22 cellular contexts compared by ENCODE assay signal in the genomic region with DNA sequence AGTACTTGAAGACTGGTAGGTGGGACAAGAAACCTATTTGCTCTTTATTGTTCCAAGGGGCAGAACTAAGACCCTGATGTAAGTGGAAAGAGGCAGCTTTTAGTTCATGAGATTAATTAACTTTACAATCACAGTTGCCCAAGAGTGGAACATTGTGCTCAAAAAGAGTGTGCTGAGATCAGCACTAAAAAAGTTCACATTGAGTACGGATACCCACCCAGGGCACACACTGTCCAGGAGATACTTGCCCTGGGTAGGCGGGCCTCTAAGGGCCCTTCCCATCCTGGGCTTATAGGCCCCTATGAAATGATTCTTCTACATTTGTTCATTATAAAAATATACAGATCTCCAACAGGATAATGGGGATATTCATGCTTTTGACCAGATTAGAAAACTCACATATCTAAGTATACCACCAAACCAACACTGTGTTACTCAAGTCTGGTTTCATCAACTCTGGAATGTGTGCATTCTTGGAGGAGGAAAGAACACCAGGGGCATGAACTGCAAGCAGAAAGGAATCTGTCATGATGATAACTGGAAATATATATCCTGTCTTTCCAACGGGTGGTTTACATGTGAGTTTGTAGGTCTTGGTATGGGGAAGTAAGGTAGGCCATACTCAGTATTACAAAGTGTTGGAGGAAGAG.
DNase-seq lines count a peak whose midpoint lies in the region; ATAC-seq and TF ChIP-seq lines count a peak whose summit lies in the region.
"Had no signal": no experiment of that assay in that cellular context is flagged by ENCODE, and none has a peak within 500 bp of the region (broad histone marks: within the 10 kb centered on the region; RNA-seq: fewer than 3 reads in every experiment).

No MANE protein-coding gene starts in this region.

- no peak for TF ChIP-seq CTCF in osteocyte (IDR thresholded peaks at IDR 0.05)

- H3K9me3 Mint-ChIP-seq in osteocyte (ENCODE audit: unreplicated experiment), result peaks cover 6% of the 10 kb centered on the region
- H3K9me3 Mint-ChIP-seq in activated T-cell treated with anti-CD3 and anti-CD28 coated beads, Interleukin-2, amount 50 U/mL, for 4 hours, result no peaks in the 10 kb centered on the region
- H3K9me3 Mint-ChIP-seq: CD4-positive, alpha-beta T cell had no signal

- H3K4me1 ChIP-seq in SJSA1 (replicated peaks), result peaks cover 56% of the 10 kb centered on the region

- H3K27me3 ChIP-seq in SJSA1 (replicated peaks), result no peaks in the 10 kb centered on the region

- no peaks in the 10 kb centered on the region for H3K9me3 ChIP-seq in SJSA1 (replicated peaks)
- H3K9me3 ChIP-seq: thoracic aorta had no signal

- peak overlapping the region; percentile 23 for H3K27ac Mint-ChIP-seq in osteocyte (ENCODE audit: unreplicated experiment)
- H3K27ac Mint-ChIP-seq: activated T-helper 2 cell treated with anti-CD3 and anti-CD28 coated beads, Interferon-gamma antibody, Interleukin-2, Interleukin-4, amounts not matched to agents 10 μg/mL and 5 μg/mL and 100 μg/mL, durations not matched to agents 14 hours and 24 hours and 36 hours; CD4-positive, alpha-beta T cell had no signal

- H3K4me3 ChIP-seq in SJSA1, result no peak overlapping the region
- H3K4me3 ChIP-seq: thoracic aorta had no signal

- H3K36me3 ChIP-seq in SJSA1, result no peaks in the 10 kb centered on the region
- H3K36me3 ChIP-seq: thoracic aorta had no signal

- H3K4me3 Mint-ChIP-seq in osteocyte (ENCODE audit: unreplicated experiment), result no peak overlapping the region
- H3K4me3 Mint-ChIP-seq in activated T-cell treated with anti-CD3 and anti-CD28 coated beads, Interleukin-2, amount 50 U/mL, for 4 hours, result no peak overlapping the region
- H3K4me3 Mint-ChIP-seq: CD4-positive, alpha-beta T cell had no signal

- peaks cover 4% of the 10 kb centered on the region for H3K36me3 Mint-ChIP-seq in osteocyte (ENCODE audit: unreplicated experiment)
- peaks cover 21% of the 10 kb centered on the region for H3K36me3 Mint-ChIP-seq in activated T-cell treated with anti-CD3 and anti-CD28 coated beads, Interleukin-2, amount 50 U/mL, for 4 hours (ENCODE audit: insufficient read depth)

- peak; percentile 87 for DNase-seq in EL
- peak in 1 of 2 experiments; percentile 66 for DNase-seq in SJSA1 (ENCODE audit: low read depth in 1 of 2, low spot score in 2 of 2)
- peak; percentile 95 for DNase-seq in fibroblast of peridontal ligament (ENCODE audit: extremely low read depth)
- DNase-seq in osteocyte (ENCODE audit: extremely low spot score, unreplicated experiment), result no peak
- no peak for DNase-seq in left colon
- DNase-seq in activated T-cell treated with anti-CD3 and anti-CD28 coated beads, Interleukin-2, amount 50 U/mL, for 4 hours, result no peak
- no peak for DNase-seq in C1 segment of cervical spinal cord (lab: John Stamatoyannopoulos, UW)
- no peak for DNase-seq in DMS114 treated with DMSO at 0.1 percent for 48 hours (lab: John Stamatoyannopoulos, UW; ENCODE audit: unreplicated experiment)
- DNase-seq: activated CD4-positive, alpha-beta T cell treated with anti-CD3 and anti-CD28 coated beads, Interleukin-2, amount 50 U/mL, for 48 hours; anterior cingulate cortex; CD4-positive, alpha-beta T cell; effector CD8-positive, alpha-beta T cell; glutamatergic neuron; islet precursor cell; MM.1S; NCI-H2081; NCI-H774; stimulated activated CD4-positive, alpha-beta T cell treated with anti-CD3 and anti-CD28 coated beads, Interleukin-2, amount 100 ng/mL, for 24 hours; T1000 had no signal

- intact Hi-C loops in left colon (cut with DNase I, micrococcal nuclease), result no loop called here

- H3K27ac ChIP-seq in SJSA1, result peak overlapping the region; percentile 71
- H3K27ac ChIP-seq: RWPE1, thoracic aorta had no signal

- peaks cover 21% of the 10 kb centered on the region for H3K4me1 Mint-ChIP-seq in osteocyte (ENCODE audit: unreplicated experiment)
- no peaks in the 10 kb centered on the region for H3K4me1 Mint-ChIP-seq in activated T-cell treated with anti-CD3 and anti-CD28 coated beads, Interleukin-2, amount 50 U/mL, for 4 hours (ENCODE audit: low read depth)

- ATAC-seq in left colon, result no peak
- no peak for ATAC-seq in activated T-cell treated with anti-CD3 and anti-CD28 coated beads, Interleukin-2, amount 50 U/mL, for 4 hours

- H3K27me3 Mint-ChIP-seq in osteocyte (ENCODE audit: unreplicated experiment), result no peaks in the 10 kb centered on the region
- H3K27me3 Mint-ChIP-seq in activated T-cell treated with anti-CD3 and anti-CD28 coated beads, Interleukin-2, amount 50 U/mL, for 4 hours (ENCODE audit: low read depth), result no peaks in the 10 kb centered on the region
- H3K27me3 Mint-ChIP-seq: CD4-positive, alpha-beta T cell had no signal

Comparison
In these comparisons a context has a peak if more than half of its experiments do, and no peak if none do; other contexts are left out.
1. DNase-seq: peak in EL (single experiment) and fibroblast of peridontal ligament (single experiment); none in osteocyte (single experiment), left colon (0 of 2), activated T-cell treated with anti-CD3 and anti-CD28 coated beads, Interleukin-2, amount 50 U/mL, for 4 hours (single experiment), C1 segment of cervical spinal cord (0 of 14) and DMS114 treated with DMSO at 0.1 percent for 48 hours (single experiment).